In genomic region chr14:96511146-96511545, GRCh38 we compare ENCODE assay signal across 2 cellular contexts.
TF ChIP-seq lines count a peak whose summit lies in the region.

No MANE protein-coding gene starts in this region.

TF ChIP-seq in GM23338, 12 proteins besides CTCF, POLR2A, EP300 and RAD21 (continued from another document):
- TF ChIP-seq EZH2 (IDR thresholded peaks at IDR 0.05; ENCODE audit: low read depth, unreplicated experiment) (no peak), STAT1 (IDR thresholded peaks at IDR 0.05; ENCODE audit: unreplicated experiment) (no peak), JUNB (IDR thresholded peaks at IDR 0.05; ENCODE audit: unreplicated experiment) (no peak), NANOG (IDR thresholded peaks at IDR 0.05; ENCODE audit: borderline replicate concordance) (no peak), ZNF114 (CRISPR knock-in tag; IDR thresholded peaks at IDR 0.05) (no peak), CREB1 (CRISPR knock-in tag; IDR thresholded peaks at IDR 0.05; ENCODE audit: low read depth) (no peak), POLR2AphosphoS5 (IDR thresholded peaks at IDR 0.05; ENCODE audit: low read depth) (no peak), ZNF331 (CRISPR knock-in tag; IDR thresholded peaks at IDR 0.05; ENCODE audit: low read depth) (no peak)
- TF ChIP-seq, protein P1, sequence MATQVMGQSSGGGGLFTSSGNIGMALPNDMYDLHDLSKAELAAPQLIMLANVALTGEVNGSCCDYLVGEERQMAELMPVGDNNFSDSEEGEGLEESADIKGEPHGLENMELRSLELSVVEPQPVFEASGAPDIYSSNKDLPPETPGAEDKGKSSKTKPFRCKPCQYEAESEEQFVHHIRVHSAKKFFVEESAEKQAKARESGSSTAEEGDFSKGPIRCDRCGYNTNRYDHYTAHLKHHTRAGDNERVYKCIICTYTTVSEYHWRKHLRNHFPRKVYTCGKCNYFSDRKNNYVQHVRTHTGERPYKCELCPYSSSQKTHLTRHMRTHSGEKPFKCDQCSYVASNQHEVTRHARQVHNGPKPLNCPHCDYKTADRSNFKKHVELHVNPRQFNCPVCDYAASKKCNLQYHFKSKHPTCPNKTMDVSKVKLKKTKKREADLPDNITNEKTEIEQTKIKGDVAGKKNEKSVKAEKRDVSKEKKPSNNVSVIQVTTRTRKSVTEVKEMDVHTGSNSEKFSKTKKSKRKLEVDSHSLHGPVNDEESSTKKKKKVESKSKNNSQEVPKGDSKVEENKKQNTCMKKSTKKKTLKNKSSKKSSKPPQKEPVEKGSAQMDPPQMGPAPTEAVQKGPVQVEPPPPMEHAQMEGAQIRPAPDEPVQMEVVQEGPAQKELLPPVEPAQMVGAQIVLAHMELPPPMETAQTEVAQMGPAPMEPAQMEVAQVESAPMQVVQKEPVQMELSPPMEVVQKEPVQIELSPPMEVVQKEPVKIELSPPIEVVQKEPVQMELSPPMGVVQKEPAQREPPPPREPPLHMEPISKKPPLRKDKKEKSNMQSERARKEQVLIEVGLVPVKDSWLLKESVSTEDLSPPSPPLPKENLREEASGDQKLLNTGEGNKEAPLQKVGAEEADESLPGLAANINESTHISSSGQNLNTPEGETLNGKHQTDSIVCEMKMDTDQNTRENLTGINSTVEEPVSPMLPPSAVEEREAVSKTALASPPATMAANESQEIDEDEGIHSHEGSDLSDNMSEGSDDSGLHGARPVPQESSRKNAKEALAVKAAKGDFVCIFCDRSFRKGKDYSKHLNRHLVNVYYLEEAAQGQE (IDR thresholded peaks at IDR 0.05; ENCODE audit: unreplicated experiment), result no peak
- TF ChIP-seq, protein P2, sequence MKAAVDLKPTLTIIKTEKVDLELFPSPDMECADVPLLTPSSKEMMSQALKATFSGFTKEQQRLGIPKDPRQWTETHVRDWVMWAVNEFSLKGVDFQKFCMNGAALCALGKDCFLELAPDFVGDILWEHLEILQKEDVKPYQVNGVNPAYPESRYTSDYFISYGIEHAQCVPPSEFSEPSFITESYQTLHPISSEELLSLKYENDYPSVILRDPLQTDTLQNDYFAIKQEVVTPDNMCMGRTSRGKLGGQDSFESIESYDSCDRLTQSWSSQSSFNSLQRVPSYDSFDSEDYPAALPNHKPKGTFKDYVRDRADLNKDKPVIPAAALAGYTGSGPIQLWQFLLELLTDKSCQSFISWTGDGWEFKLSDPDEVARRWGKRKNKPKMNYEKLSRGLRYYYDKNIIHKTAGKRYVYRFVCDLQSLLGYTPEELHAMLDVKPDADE (IDR thresholded peaks at IDR 0.05), result no peak
- TF ChIP-seq, protein P3, sequence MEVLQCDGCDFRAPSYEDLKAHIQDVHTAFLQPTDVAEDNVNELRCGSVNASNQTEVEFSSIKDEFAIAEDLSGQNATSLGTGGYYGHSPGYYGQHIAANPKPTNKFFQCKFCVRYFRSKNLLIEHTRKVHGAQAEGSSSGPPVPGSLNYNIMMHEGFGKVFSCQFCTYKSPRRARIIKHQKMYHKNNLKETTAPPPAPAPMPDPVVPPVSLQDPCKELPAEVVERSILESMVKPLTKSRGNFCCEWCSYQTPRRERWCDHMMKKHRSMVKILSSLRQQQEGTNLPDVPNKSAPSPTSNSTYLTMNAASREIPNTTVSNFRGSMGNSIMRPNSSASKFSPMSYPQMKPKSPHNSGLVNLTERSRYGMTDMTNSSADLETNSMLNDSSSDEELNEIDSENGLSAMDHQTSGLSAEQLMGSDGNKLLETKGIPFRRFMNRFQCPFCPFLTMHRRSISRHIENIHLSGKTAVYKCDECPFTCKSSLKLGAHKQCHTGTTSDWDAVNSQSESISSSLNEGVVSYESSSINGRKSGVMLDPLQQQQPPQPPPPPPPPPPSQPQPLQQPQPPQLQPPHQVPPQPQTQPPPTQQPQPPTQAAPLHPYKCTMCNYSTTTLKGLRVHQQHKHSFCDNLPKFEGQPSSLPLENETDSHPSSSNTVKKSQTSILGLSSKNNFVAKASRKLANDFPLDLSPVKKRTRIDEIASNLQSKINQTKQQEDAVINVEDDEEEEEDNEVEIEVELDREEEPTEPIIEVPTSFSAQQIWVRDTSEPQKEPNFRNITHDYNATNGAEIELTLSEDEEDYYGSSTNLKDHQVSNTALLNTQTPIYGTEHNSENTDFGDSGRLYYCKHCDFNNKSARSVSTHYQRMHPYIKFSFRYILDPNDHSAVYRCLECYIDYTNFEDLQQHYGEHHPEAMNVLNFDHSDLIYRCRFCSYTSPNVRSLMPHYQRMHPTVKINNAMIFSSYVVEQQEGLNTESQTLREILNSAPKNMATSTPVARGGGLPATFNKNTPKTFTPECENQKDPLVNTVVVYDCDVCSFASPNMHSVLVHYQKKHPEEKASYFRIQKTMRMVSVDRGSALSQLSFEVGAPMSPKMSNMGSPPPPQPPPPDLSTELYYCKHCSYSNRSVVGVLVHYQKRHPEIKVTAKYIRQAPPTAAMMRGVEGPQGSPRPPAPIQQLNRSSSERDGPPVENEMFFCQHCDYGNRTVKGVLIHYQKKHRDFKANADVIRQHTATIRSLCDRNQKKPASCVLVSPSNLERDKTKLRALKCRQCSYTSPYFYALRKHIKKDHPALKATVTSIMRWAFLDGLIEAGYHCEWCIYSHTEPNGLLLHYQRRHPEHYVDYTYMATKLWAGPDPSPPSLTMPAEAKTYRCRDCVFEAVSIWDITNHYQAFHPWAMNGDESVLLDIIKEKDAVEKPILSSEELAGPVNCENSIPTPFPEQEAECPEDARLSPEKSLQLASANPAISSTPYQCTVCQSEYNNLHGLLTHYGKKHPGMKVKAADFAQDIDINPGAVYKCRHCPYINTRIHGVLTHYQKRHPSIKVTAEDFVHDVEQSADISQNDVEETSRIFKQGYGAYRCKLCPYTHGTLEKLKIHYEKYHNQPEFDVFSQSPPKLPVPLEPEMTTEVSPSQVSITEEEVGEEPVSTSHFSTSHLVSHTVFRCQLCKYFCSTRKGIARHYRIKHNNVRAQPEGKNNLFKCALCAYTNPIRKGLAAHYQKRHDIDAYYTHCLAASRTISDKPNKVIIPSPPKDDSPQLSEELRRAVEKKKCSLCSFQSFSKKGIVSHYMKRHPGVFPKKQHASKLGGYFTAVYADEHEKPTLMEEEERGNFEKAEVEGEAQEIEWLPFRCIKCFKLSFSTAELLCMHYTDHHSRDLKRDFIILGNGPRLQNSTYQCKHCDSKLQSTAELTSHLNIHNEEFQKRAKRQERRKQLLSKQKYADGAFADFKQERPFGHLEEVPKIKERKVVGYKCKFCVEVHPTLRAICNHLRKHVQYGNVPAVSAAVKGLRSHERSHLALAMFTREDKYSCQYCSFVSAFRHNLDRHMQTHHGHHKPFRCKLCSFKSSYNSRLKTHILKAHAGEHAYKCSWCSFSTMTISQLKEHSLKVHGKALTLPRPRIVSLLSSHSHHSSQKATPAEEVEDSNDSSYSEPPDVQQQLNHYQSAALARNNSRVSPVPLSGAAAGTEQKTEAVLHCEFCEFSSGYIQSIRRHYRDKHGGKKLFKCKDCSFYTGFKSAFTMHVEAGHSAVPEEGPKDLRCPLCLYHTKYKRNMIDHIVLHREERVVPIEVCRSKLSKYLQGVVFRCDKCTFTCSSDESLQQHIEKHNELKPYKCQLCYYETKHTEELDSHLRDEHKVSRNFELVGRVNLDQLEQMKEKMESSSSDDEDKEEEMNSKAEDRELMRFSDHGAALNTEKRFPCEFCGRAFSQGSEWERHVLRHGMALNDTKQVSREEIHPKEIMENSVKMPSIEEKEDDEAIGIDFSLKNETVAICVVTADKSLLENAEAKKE (CRISPR knock-in tag; IDR thresholded peaks at IDR 0.05), result no peak

TF ChIP-seq in WTC11, 78 proteins besides CTCF, POLR2A, EP300 and RAD21 (continued from another document):
- TF ChIP-seq ZNF219 (CRISPR knock-in tag; IDR thresholded peaks at IDR 0.05; ENCODE audit: borderline replicate concordance), result no peak
